Comparison of ENCODE assay signal across 28 cellular contexts in genomic region chr5:19745247-19745646, GRCh38.
"Had no signal": no experiment of that assay in that cellular context is flagged by ENCODE, and none has a peak within 500 bp of the region (broad histone marks: within the 10 kb centered on the region; RNA-seq: fewer than 3 reads in every experiment).

No MANE protein-coding gene starts in this region.

- H3K4me3 ChIP-seq: ascending aorta, body of pancreas, K562, SJSA1 had no signal

- H3K9me3 ChIP-seq: ascending aorta, body of pancreas, SJSA1 had no signal

- ATAC-seq: activated naive CD4-positive, alpha-beta T cell treated with anti-CD3 and anti-CD28 coated beads, Interleukin-2, amount 50 U/mL, for 72 hours; activated naive CD8-positive, alpha-beta T cell treated with anti-CD3 and anti-CD28 coated beads, Interleukin-2, amount 50 U/mL, for 24 hours; activated T-cell treated with anti-CD3 and anti-CD28 coated beads, Interleukin-2, amount 50 U/mL, for 4 hours; body of pancreas; K562; PC-3; SK-N-SH treated with all-trans-retinoic acid at 6 μM for 48 hours had no signal

- H3K27ac Mint-ChIP-seq: activated B cell treated with CpG ODN at 0.5 μM for 24 hours; activated CD4-positive, alpha-beta memory T cell treated with anti-CD3 and anti-CD28 coated beads for 36 hours; activated CD4-positive, alpha-beta T cell treated with anti-CD3 and anti-CD28 coated beads, Interleukin-2, amount 10 ng/mL, durations not matched to agents 7 days and 5 days; activated naive CD4-positive, alpha-beta T cell treated with anti-CD3 and anti-CD28 coated beads, Interleukin-2, amount 50 U/mL, for 72 hours; activated naive CD8-positive, alpha-beta T cell treated with anti-CD3 and anti-CD28 coated beads, Interleukin-2, amount 50 U/mL, for 24 hours; T-helper 1 cell treated with Interleukin-12 subunit alpha and Interleukin-12 subunit beta and Interleukin-4 antibody, amounts not matched to agents 30 μg/mL and 1 μg/mL, for 36 hours had no signal

- H3K4me1 ChIP-seq: ascending aorta, body of pancreas, SJSA1 had no signal

- H3K36me3 Mint-ChIP-seq: activated CD4-positive, alpha-beta memory T cell treated with anti-CD3 and anti-CD28 coated beads for 36 hours had no signal

- H3K27me3 ChIP-seq: ascending aorta, body of pancreas, SJSA1 had no signal

- H3K4me1 Mint-ChIP-seq: activated B cell treated with CpG ODN at 0.5 μM for 24 hours; activated CD4-positive, alpha-beta T cell treated with anti-CD3 and anti-CD28 coated beads, Interleukin-2, amount 10 ng/mL, durations not matched to agents 7 days and 5 days; activated naive CD8-positive, alpha-beta T cell treated with anti-CD3 and anti-CD28 coated beads, Interleukin-2, amount 50 U/mL, for 24 hours had no signal

- H3K36me3 ChIP-seq: ascending aorta, SJSA1 had no signal

- H3K27me3 Mint-ChIP-seq: activated B cell treated with CpG ODN at 0.5 μM for 24 hours; activated CD4-positive, alpha-beta memory T cell treated with anti-CD3 and anti-CD28 coated beads for 36 hours; activated CD4-positive, alpha-beta T cell treated with anti-CD3 and anti-CD28 coated beads, Interleukin-2, amount 10 ng/mL, durations not matched to agents 7 days and 5 days; activated naive CD8-positive, alpha-beta T cell treated with anti-CD3 and anti-CD28 coated beads, Interleukin-2, amount 50 U/mL, for 24 hours had no signal

- H3K9me3 Mint-ChIP-seq: activated B cell treated with CpG ODN at 0.5 μM for 24 hours; activated CD4-positive, alpha-beta T cell treated with anti-CD3 and anti-CD28 coated beads, Interleukin-2, amount 10 ng/mL, durations not matched to agents 7 days and 5 days had no signal

- H3K27ac ChIP-seq: ascending aorta, body of pancreas, SJSA1 had no signal

- DNase-seq: activated B cell treated with CpG ODN at 0.5 μM for 24 hours; activated CD4-positive, alpha-beta memory T cell treated with anti-CD3 and anti-CD28 coated beads for 36 hours; activated CD4-positive, alpha-beta T cell treated with anti-CD3 and anti-CD28 coated beads, Interleukin-2, amount 10 ng/mL, durations not matched to agents 7 days and 5 days; activated CD8-positive, alpha-beta memory T cell treated with anti-CD3 and anti-CD28 coated beads for 24 hours; activated effector memory CD4-positive, alpha-beta T cell treated with anti-CD3 and anti-CD28 coated beads, Interleukin-2, amount 50 U/mL, for 16 hours; activated naive CD4-positive, alpha-beta T cell treated with Interleukin-2 at 50 U/mL for 16 hours; activated naive CD8-positive, alpha-beta T cell treated with anti-CD3 and anti-CD28 coated beads, Interleukin-2, amount 50 U/mL, for 24 hours; activated T-cell treated with anti-CD3 and anti-CD28 coated beads, Interleukin-2, amount 50 U/mL, for 4 hours; amniotic stem cell; body of pancreas; central memory CD4-positive, alpha-beta T cell; Karpas-422; MM.1S; NCI-H1105; NCI-H146; NCI-H187 treated with DMSO at 0.1 percent for 48 hours; NCI-H2081 treated with DMSO at 0.1 percent for 48 hours; NCI-H2171 treated with DMSO at 0.1 percent for 48 hours; NCI-H226; NCI-H526 treated with DMSO at 0.1 percent for 48 hours; PC-3; SHP77 had no signal

- H3K4me3 Mint-ChIP-seq: activated B cell treated with CpG ODN at 0.5 μM for 24 hours; activated CD4-positive, alpha-beta memory T cell treated with anti-CD3 and anti-CD28 coated beads for 36 hours; activated CD4-positive, alpha-beta T cell treated with anti-CD3 and anti-CD28 coated beads, Interleukin-2, amount 10 ng/mL, durations not matched to agents 7 days and 5 days; activated naive CD8-positive, alpha-beta T cell treated with anti-CD3 and anti-CD28 coated beads, Interleukin-2, amount 50 U/mL, for 24 hours; activated T-cell treated with anti-CD3 and anti-CD28 coated beads, Interleukin-2, amount 50 U/mL, for 4 hours; T-helper 1 cell treated with Interleukin-12 subunit alpha and Interleukin-12 subunit beta and Interleukin-4 antibody, amounts not matched to agents 30 μg/mL and 1 μg/mL, for 36 hours had no signal
